In the genomic region with DNA sequence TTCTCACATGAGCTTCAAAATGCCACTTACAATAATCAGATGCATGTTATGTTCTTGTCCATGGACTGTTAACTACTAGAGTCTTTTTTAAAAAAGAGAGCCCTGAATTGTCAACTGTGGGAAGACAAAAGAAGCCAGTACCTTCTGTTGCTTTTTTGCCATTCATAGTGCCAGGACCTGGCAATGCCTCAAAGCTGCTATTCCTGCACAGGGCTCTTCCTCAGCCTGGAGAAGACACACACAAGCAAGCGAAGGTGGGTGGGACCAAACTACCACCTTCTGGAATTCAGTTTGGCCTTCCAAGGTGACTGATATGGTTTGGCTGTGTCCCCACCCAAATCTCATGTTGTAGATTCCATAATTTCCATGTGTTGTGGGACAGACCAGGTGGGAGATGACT, we compare ENCODE assay signal across 6 cellular contexts.
"Had no signal": no experiment of that assay in that cellular context is flagged by ENCODE, and none has a peak within 500 bp of the region (broad histone marks: within the 10 kb centered on the region; RNA-seq: fewer than 3 reads in every experiment).

No MANE protein-coding gene starts in this region.

- H3K4me2 ChIP-seq: GM23338 had no signal

- H3K4me3 ChIP-seq: GM23338, K562 had no signal

- DNase-seq: H9, HCEC 1CT had no signal

- H3K4me3 Mint-ChIP-seq: GM23338, H9 had no signal

- H3K27ac Mint-ChIP-seq: GM23338, H9 had no signal

- H2AFZ ChIP-seq: GM23338 had no signal

- ATAC-seq: GM23338, HepG2, K562 had no signal

- H3K4me1 Mint-ChIP-seq: H9 had no signal

- H3K9me3 Mint-ChIP-seq: GM23338 had no signal

- H3K27ac ChIP-seq: HL-60 had no signal
